33 cellular contexts compared by ENCODE assay signal in the genomic region with DNA sequence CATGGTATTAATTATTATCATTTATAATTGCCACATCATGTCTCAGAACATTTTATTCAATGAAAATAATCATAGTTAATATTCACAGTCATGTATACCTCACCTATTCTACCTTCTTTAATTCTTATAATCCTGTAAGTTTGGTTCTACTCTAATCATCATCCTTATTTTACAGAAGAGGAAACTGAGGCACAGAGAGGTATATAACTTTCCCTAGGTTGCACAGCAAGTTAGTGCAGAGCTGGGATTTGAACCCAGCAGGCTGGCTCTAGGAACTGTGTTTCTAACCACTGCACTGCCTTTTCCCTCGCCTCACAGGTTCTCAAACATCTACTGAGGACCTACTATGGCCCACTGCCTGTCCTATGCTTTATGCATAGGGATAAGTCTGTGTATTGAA.
"Had no signal": no experiment of that assay in that cellular context is flagged by ENCODE, and none has a peak within 500 bp of the region (broad histone marks: within the 10 kb centered on the region; RNA-seq: fewer than 3 reads in every experiment).

No MANE protein-coding gene starts in this region.

- H3K4me2 ChIP-seq: smooth muscle cell had no signal

- H3K9me3 Mint-ChIP-seq: naive thymus-derived CD8-positive, alpha-beta T cell; natural killer cell treated with Interleukin-12 subunit alpha and Interleukin-12 subunit beta and Interleukin-15 and Interleukin-18, amount 100 ng/mL, for 72 hours; nephron progenitor cell; neural crest cell; stimulated activated memory B cell treated with anti-CD40 and anti-IgM and Interleukin-4, amounts not matched to agents 10 μg/mL and 1 μg/mL and 100 μg/mL, for 72 hours; stimulated activated naive CD8-positive, alpha-beta T cell treated with anti-CD3 and anti-CD28 coated beads, Interleukin-15, amount 100 ng/mL, for 72 hours; type B pancreatic cell had no signal

- H3K27ac ChIP-seq: neutrophil, ovary, parathyroid adenoma, psoas muscle, skin epidermis, spleen, suprapubic skin, testis, tibial artery, transverse colon, upper lobe of right lung, uterus had no signal

- H3K27me3 Mint-ChIP-seq: natural killer cell treated with Interleukin-12 subunit alpha and Interleukin-12 subunit beta and Interleukin-15 and Interleukin-18, amount 100 ng/mL, for 72 hours; progenitor cell of endocrine pancreas; stimulated activated memory B cell treated with anti-CD40 and anti-IgM and Interleukin-4, amounts not matched to agents 10 μg/mL and 1 μg/mL and 100 μg/mL, for 72 hours; stimulated activated naive CD8-positive, alpha-beta T cell treated with anti-CD3 and anti-CD28 coated beads, Interleukin-15, amount 100 ng/mL, for 72 hours; type B pancreatic cell had no signal

- ATAC-seq: naive thymus-derived CD8-positive, alpha-beta T cell; natural killer cell treated with Interleukin-12 subunit alpha and Interleukin-12 subunit beta and Interleukin-15 and Interleukin-18, amount 100 ng/mL, for 72 hours; psoas muscle; right cardiac atrium; sciatic nerve; stimulated activated memory B cell treated with anti-CD40 and anti-IgM and Interleukin-4, amounts not matched to agents 10 μg/mL and 1 μg/mL and 100 μg/mL, for 72 hours; stimulated activated naive CD8-positive, alpha-beta T cell treated with anti-CD3 and anti-CD28 coated beads, Interleukin-15, amount 100 ng/mL, for 72 hours; stimulated activated naive CD8-positive, alpha-beta T cell treated with anti-CD3 and anti-CD28 coated beads, Interleukin-15, Interleukin-2, amounts not matched to agents 100 U/mL and 50 U/mL, for 24 hours; upper lobe of right lung had no signal

- H3K36me3 Mint-ChIP-seq: naive thymus-derived CD8-positive, alpha-beta T cell; natural killer cell treated with Interleukin-12 subunit alpha and Interleukin-12 subunit beta and Interleukin-15 and Interleukin-18, amount 100 ng/mL, for 72 hours; stimulated activated memory B cell treated with anti-CD40 and anti-IgM and Interleukin-4, amounts not matched to agents 10 μg/mL and 1 μg/mL and 100 μg/mL, for 72 hours; type B pancreatic cell had no signal

- H3K4me3 ChIP-seq: ovary, psoas muscle, skin epidermis, smooth muscle cell, spleen, suprapubic skin, testis, tibial artery, transverse colon, upper lobe of right lung, uterus had no signal

- H3K79me2 ChIP-seq: parathyroid adenoma had no signal

- H3K27ac Mint-ChIP-seq: nephron progenitor cell had no signal

- H3K27me3 ChIP-seq: neutrophil, ovary, spleen, suprapubic skin, testis, tibial artery, transverse colon, upper lobe of right lung, uterus had no signal

- H3K9ac ChIP-seq: parathyroid adenoma had no signal

- H3K9me3 ChIP-seq: neutrophil, ovary, psoas muscle, spleen, suprapubic skin, testis, tibial artery, transverse colon, upper lobe of right lung, uterus had no signal

- H2AFZ ChIP-seq: parathyroid adenoma had no signal

- H3K36me3 ChIP-seq: neutrophil, ovary, spleen, suprapubic skin, tibial artery, transverse colon, upper lobe of right lung, uterus had no signal

- DNase-seq: naive thymus-derived CD8-positive, alpha-beta T cell; nephron progenitor cell; nucleus accumbens; ovary; posterior cingulate gyrus; psoas muscle; right cardiac atrium; spleen; stimulated activated CD4-positive, alpha-beta T cell treated with anti-CD3 and anti-CD28 coated beads, Interleukin-12 subunit alpha, Interleukin-12 subunit beta, amount 100 ng/mL, for 4 hours; stimulated activated CD4-positive, alpha-beta T cell treated with anti-CD3 and anti-CD28 coated beads, Interleukin-1b, Interleukin-23, amount 100 ng/mL, for 48 hours; stimulated activated CD4-positive, alpha-beta T cell treated with anti-CD3 and anti-CD28 coated beads, Interleukin-4, amount 100 ng/mL, for 1 hour; stimulated activated CD4-positive, alpha-beta T cell treated with anti-CD3 and anti-CD28 coated beads, Interleukin-4, amount 100 ng/mL, for 4 hours; stimulated activated CD8-positive, alpha-beta memory T cell treated with anti-CD3 and anti-CD28 coated beads, Interleukin-4, amount 100 ng/mL, for 48 hours; stimulated activated naive CD4-positive, alpha-beta T cell; stimulated activated naive CD8-positive, alpha-beta T cell treated with anti-CD3 and anti-CD28 coated beads, Interleukin-15, amount 100 ng/mL, for 72 hours; stimulated activated naive CD8-positive, alpha-beta T cell treated with anti-CD3 and anti-CD28 coated beads, Interleukin-15, Interleukin-2, amounts not matched to agents 100 U/mL and 50 U/mL, for 24 hours; substantia nigra; testis; tibial artery; transverse colon; upper lobe of right lung; uterus had no signal

- H3K4me3 Mint-ChIP-seq: naive thymus-derived CD8-positive, alpha-beta T cell; natural killer cell treated with Interleukin-12 subunit alpha and Interleukin-12 subunit beta and Interleukin-15 and Interleukin-18, amount 100 ng/mL, for 72 hours; nephron progenitor cell; neural crest cell; stimulated activated memory B cell treated with anti-CD40 and anti-IgM and Interleukin-4, amounts not matched to agents 10 μg/mL and 1 μg/mL and 100 μg/mL, for 72 hours; stimulated activated naive CD8-positive, alpha-beta T cell treated with anti-CD3 and anti-CD28 coated beads, Interleukin-15, amount 100 ng/mL, for 72 hours; type B pancreatic cell had no signal
